In the genomic region with DNA sequence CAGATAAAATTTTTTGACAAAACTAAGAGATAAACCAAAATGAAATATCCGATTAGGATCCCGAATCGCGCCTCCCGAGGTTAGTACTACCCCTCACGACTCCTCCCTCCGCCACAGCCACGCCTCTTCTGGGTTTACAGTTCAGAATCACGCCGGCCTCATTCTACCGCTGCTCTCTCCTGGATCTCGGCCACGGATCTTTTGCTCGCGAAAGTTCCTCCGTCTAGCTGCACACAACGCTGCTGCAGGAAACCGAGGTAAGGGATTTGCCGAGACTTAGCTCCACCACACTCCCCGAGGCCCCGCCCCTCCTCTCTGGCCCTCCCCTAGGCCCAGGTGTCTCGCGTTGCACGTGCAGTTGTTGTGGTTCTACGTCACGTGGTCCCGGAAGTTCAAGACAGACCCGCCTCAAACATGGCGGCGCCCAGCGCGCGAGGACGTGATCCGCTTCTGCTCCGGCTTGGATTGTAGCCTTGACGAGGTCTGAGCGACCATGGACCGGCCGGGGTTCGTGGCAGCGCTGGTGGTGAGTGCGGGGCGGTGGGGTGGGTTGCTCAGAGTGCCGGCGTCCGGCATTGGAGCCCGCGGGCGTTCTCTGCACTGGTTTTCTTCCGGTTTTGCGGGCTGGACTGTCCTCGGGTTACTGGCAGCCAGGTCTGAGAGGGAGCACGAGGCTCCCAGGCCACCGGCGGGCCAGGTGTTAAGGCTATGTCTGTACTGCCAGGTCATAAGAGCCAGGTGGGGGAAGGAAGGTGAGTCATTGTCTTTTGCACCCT, we compare ENCODE assay signal across 8 cellular contexts. TPM values are rescaled to one million over a fixed set of nuclear protein-coding genes. Genes with fewer than 3 reads are reported as not detected.
A peak's percentile ranks its signal among the peaks of the same experiment; 100 is the strongest.
DNase-seq lines count a peak whose midpoint lies in the region; ATAC-seq, FAIRE-seq and TF ChIP-seq lines count a peak whose summit lies in the region.

A gene with protein sequence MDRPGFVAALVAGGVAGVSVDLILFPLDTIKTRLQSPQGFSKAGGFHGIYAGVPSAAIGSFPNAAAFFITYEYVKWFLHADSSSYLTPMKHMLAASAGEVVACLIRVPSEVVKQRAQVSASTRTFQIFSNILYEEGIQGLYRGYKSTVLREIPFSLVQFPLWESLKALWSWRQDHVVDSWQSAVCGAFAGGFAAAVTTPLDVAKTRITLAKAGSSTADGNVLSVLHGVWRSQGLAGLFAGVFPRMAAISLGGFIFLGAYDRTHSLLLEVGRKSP (plus strand): TSS at position 400 of the 776 bp plus-strand sequence. CDS start 94 bp downstream, at position 494.

- peak; percentile 99 for ATAC-seq in HG03432 (IDR thresholded peaks at IDR 0.05; ENCODE audit: unreplicated experiment)

- no peak for TF ChIP-seq CTCF in kidney (IDR thresholded peaks at IDR 0.05; ENCODE audit: borderline replicate concordance, extremely low read depth, insufficient read depth)

- no peaks in the 10 kb centered on the region for H3K9me3 ChIP-seq in kidney (ENCODE audit: control insufficient read depth in 1 of 2, low read length in 2 of 2)

- H3K27ac ChIP-seq in kidney (ENCODE audit: low read depth in 2 of 2, low read length in 2 of 2): peak within 1 kb of the TSS in 1 of 2 donors; percentile 38

- H3K4me3 ChIP-seq in kidney (ENCODE audit: low read length in 2 of 2): peak within 1 kb of the TSS; percentile 71 to 91

- peak; percentile 85 for TF ChIP-seq POLR2A in GM19099 (IDR thresholded peaks at IDR 0.05; ENCODE audit: extremely low read depth, insufficient read length, low read depth)

- FAIRE-seq in kidney (lab: Jason Lieb, UNC): peak; percentile 25

- no peaks in the 10 kb centered on the region for H3K36me3 ChIP-seq in kidney (ENCODE audit: control insufficient read depth in 1 of 2, insufficient read depth in 2 of 2, low read length in 2 of 2)

- DNase-seq in AG20443 (ENCODE audit: low spot score): peak; percentile 98
- peak; percentile 74 for DNase-seq in NCI-H510A (lab: John Stamatoyannopoulos, UW)
- DNase-seq in activated CD4-positive, alpha-beta T cell treated with anti-CD3 and anti-CD28 coated beads for 1 hour: peak; percentile 95
- DNase-seq in cerebellum (ENCODE audit: low spot score): peak; percentile 97
- DNase-seq in kidney: peak; percentile 98
- DNase-seq in stimulated activated CD4-positive, alpha-beta T cell treated with anti-CD3 and anti-CD28 coated beads, Interleukin-15, amount 100 ng/mL, for 24 hours: peak; percentile 98

- H3K9ac ChIP-seq in kidney (ENCODE audit: low read length in 2 of 2): peak within 1 kb of the TSS; percentile 35 to 43

- H3K4me1 ChIP-seq in kidney (ENCODE audit: control insufficient read depth in 1 of 2, insufficient read depth in 1 of 2, low read depth in 1 of 2, low read length in 2 of 2): peaks cover 4 to 6% of the 10 kb centered on the region in 2 donors

- intact Hi-C loops in kidney (cut with DNase I): no loop called here

RNA-seq across cellular contexts. Expression of the gene that starts here (rescaled TPM):
- total RNA-seq in cerebellum: 11.5 TPM
- total RNA-seq in kidney: 23.9 TPM
- polyA plus RNA-seq in kidney (ENCODE audit: insufficient read depth, low read depth, low replicate concordance): 25.4 TPM
